Comparison of ENCODE assay signal across 9 cellular contexts in the genomic region with DNA sequence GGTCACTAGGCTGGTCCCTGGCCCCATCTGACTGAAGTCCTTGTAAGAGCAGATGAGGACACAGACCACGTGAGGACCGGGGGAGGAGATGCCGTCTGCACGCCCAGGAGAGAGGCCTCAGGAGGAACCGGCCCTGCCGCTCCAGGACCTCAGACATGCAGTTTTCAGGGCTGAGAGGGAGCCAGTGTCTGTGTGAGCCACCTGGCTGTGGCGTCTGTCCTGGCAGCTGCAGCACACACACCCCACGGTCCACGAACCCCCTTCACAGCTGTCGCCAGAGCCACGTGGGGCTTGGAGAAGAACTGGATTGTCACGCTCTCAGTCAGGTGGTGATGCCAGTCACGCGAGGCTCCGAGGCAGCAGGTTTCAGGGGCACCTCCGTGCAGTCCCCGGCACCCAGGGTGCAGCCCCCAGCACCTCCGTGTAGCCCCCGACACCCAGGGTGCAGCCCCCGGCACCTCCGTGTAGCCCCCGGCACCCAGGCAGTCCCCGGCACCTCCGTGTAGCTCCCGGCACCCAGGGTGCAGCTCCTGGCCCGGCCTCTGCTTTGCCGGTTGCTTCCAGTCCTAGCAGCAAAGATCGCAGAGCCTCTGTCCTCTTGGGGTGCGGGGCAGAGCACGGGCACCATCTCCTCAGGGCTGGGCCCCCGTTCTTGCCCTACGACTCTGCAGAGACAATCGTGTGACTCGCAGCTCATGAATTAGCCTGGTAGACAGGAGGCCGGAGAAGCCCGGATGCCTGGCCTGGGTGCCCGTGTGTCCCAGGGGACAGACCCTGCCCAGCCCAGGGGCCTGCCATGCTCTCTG. TPM values are rescaled to one million over a fixed set of nuclear protein-coding genes. Genes with fewer than 3 reads are reported as not detected.
DNase-seq lines count a peak whose midpoint lies in the region; ATAC-seq and TF ChIP-seq lines count a peak whose summit lies in the region.
"Had no signal": no experiment of that assay in that cellular context is flagged by ENCODE, and none has a peak within 500 bp of the region (broad histone marks: within the 10 kb centered on the region; RNA-seq: fewer than 3 reads in every experiment).

No MANE protein-coding gene starts in this region.

- ATAC-seq in body of pancreas = peak; percentile 33
- ATAC-seq in activated CD4-positive, CD25-positive, alpha-beta regulatory T cell treated with anti-CD3 and anti-CD28 coated beads, Interleukin-2, amount 50 U/mL, for 24 hours = no peak

- H3K4me1 ChIP-seq in body of pancreas = no peaks in the 10 kb centered on the region

- TF ChIP-seq CTCF in NB4 (IDR thresholded peaks at IDR 0.05; ENCODE audit: low read depth, low read length) = no peak
- TF ChIP-seq CTCF in body of pancreas (IDR thresholded peaks at IDR 0.05) = no peak

- WGBS in body of pancreas, 2 donors = 64 to 67% methylated on average over 27 to 36 of the region's 37 CpGs

- no peaks in the 10 kb centered on the region for H3K36me3 ChIP-seq in body of pancreas (replicated peaks in 1 of 2; ENCODE audit: insufficient read depth in 1 of 2, low read depth in 2 of 2)

- intact Hi-C loops in body of pancreas (cut with DNase I) = no loop called here

- no peaks in the 10 kb centered on the region for H3K9me3 ChIP-seq in body of pancreas

- H3K27me3 ChIP-seq in body of pancreas = no peaks in the 10 kb centered on the region

- TF ChIP-seq POLR2A in NB4 (IDR thresholded peaks at IDR 0.05; ENCODE audit: extremely low read depth, insufficient read length) = no peak
- TF ChIP-seq POLR2A in body of pancreas (IDR thresholded peaks at IDR 0.05) = no peak

- no peak overlapping the region for H3K27ac ChIP-seq in body of pancreas

- DNase-seq in DMS79 (lab: John Stamatoyannopoulos, UW) (peak; percentile 46), NB4 (ENCODE audit: low read depth) (peak; percentile 74), body of pancreas (peak in 1 of 4 donors; percentile 35), mucosa of gallbladder (ENCODE audit: low spot score) (peak; percentile 53), T-helper 2 cell (no peak), NCI-H1436 (lab: John Stamatoyannopoulos, UW) (no peak)
- no peak for DNase-seq in effector CD4-positive, alpha-beta T cell
- DNase-seq: effector CD8-positive, alpha-beta T cell had no signal

- no peak overlapping the region for H3K4me3 ChIP-seq in NB4 (ENCODE audit: low read depth, low read length)
- H3K4me3 ChIP-seq in body of pancreas = no peak overlapping the region

RNA-seq across cellular contexts. Expression of a gene that starts 19.0 kb away (rescaled TPM):
- 10 to 100 TPM; 20.4 to 33.2 TPM for total RNA-seq in body of pancreas
- 70.5 TPM for total RNA-seq in mucosa of gallbladder

RNA-seq across cellular contexts. Expression of a gene that starts 35.2 kb away (rescaled TPM):
- total RNA-seq in body of pancreas = 10 to 100 TPM; 61.7 to 64.3 TPM
- total RNA-seq in mucosa of gallbladder = 74.4 TPM

RNA-seq across cellular contexts. Expression of a gene that starts 36.6 kb away (rescaled TPM):
- 100 to 1,000 TPM in 1 of 2 donors, 10 to 100 TPM in 1; 71.5 to 106 TPM for total RNA-seq in body of pancreas
- 295 TPM for total RNA-seq in mucosa of gallbladder

Comparison
In these comparisons a context has a peak if more than half of its experiments do, and no peak if none do; other contexts are left out.
1. DNase-seq: peak in DMS79 (single experiment), NB4 (single experiment) and mucosa of gallbladder (single experiment); none in effector CD4-positive, alpha-beta T cell (single experiment), T-helper 2 cell (0 of 5) and NCI-H1436 (single experiment).